In genomic region chr11:128522063-128522942, GRCh38 we compare ENCODE assay signal across 8 cellular contexts.
A peak's percentile ranks its signal among the peaks of the same experiment; 100 is the strongest.
DNase-seq lines count a peak whose midpoint lies in the region; ATAC-seq and TF ChIP-seq lines count a peak whose summit lies in the region.

No MANE protein-coding gene starts in this region.

- H3K4me1 ChIP-seq in Caco-2 (peaks cover 7% of the 10 kb centered on the region; the same call in 1 of the 2 replicates), OCI-LY1 (ENCODE audit: insufficient read depth, low read length, severe bottlenecking) (peaks cover 44% of the 10 kb centered on the region)

- intact Hi-C loops in Caco-2 (cut with micrococcal nuclease; ENCODE audit: unreplicated experiment) = loop anchor here (1.0 kb wide), 2 partner anchors 15 to 358 kb away; no protein-coding TSS in a partner anchor

- H3K4me2 ChIP-seq in OCI-LY1 (ENCODE audit: low read length) = peak overlapping the region; percentile 80

- TF ChIP-seq CTCF in Caco-2 (IDR thresholded peaks at IDR 0.05; ENCODE audit: insufficient read depth in 1 of 2, low read depth in 1 of 2, low read length in 1 of 2, severe bottlenecking in 1 of 2, unreplicated experiment in 1 of 2) (no peak), OCI-LY1 (IDR thresholded peaks at IDR 0.05; ENCODE audit: low read length) (no peak)

- no peaks in the 10 kb centered on the region for H3K9me3 ChIP-seq in Caco-2
- H3K9me3 ChIP-seq in OCI-LY1 (ENCODE audit: low read length) = no peaks in the 10 kb centered on the region

- H3K27ac ChIP-seq in OCI-LY1 (ENCODE audit: low read depth, low read length, poor library complexity, severe bottlenecking) = peak overlapping the region; percentile 85

- no TSS peak for BruUV-seq in Caco-2 (replicated peaks; lab: Mats Ljungman, UMichigan)

- ATAC-seq in GM21360 (IDR thresholded peaks at IDR 0.05; ENCODE audit: unreplicated experiment) = peak; percentile 79

- H3K9me3 Mint-ChIP-seq in Caco-2 (ENCODE audit: unreplicated experiment) = no peaks in the 10 kb centered on the region

- no peaks in the 10 kb centered on the region for H3K36me3 Mint-ChIP-seq in Caco-2 (ENCODE audit: insufficient read depth, unreplicated experiment)

- peak; percentile 33 for TF ChIP-seq POLR2A in erythroblast (IDR thresholded peaks at IDR 0.05; ENCODE audit: low read length)

- CTCF ChIA-PET in Caco-2 (lab: Charles Lee) = interaction anchor here (0.7 kb wide), 1 partner anchor 58 kb away, joined by 6 read pairs; no protein-coding TSS in a partner anchor

- POLR2A ChIA-PET in Caco-2 (lab: Charles Lee) = no interaction called here

- H3K36me3 ChIP-seq in Caco-2 (ENCODE audit: control insufficient read depth, insufficient read depth, low read length) (no peaks in the 10 kb centered on the region), OCI-LY1 (ENCODE audit: insufficient read depth, low read length) (peaks cover 44% of the 10 kb centered on the region)

- H3K9me2 ChIP-seq in OCI-LY1 (ENCODE audit: low read depth, low read length) = no peaks in the 10 kb centered on the region

- peak overlapping the region; percentile 67 for H3K27ac Mint-ChIP-seq in Caco-2 (ENCODE audit: unreplicated experiment)

- peak overlapping the region; percentile 79 for H3K4me3 Mint-ChIP-seq in Caco-2 (ENCODE audit: unreplicated experiment)

- H3K27me3 Mint-ChIP-seq in Caco-2 (ENCODE audit: insufficient read depth, unreplicated experiment) = peaks cover 36% of the 10 kb centered on the region

- H3K4me1 Mint-ChIP-seq in Caco-2 (ENCODE audit: low read depth, unreplicated experiment) = peaks cover 9% of the 10 kb centered on the region

- H3K79me2 ChIP-seq in OCI-LY1 (ENCODE audit: insufficient read depth, low read length) = peaks cover 48% of the 10 kb centered on the region

- no peaks in the 10 kb centered on the region for H3F3A ChIP-seq in OCI-LY1 (ENCODE audit: insufficient read depth, low read length)

- DNase-seq in Caco-2 (peak; percentile 91), HT-29 (ENCODE audit: low spot score) (peak; percentile 93), activated T-cell treated with anti-CD3 and anti-CD28 coated beads for 48 hours (ENCODE audit: low read depth) (peak; percentile 91), erythroblast (lab: John Stamatoyannopoulos, UW) (peak; percentile 83 to 90), mucosa of gallbladder (ENCODE audit: low spot score) (peak; percentile 93)
- peak; percentile 76 to 81 for DNase-seq in stimulated activated CD8-positive, alpha-beta memory T cell treated with anti-CD3 and anti-CD28 coated beads, Interleukin-4, amount 100 ng/mL, for 1 hour (ENCODE audit: low read depth in 2 of 2, low spot score in 1 of 2)

- H3K4me3 ChIP-seq in Caco-2 (ENCODE audit: low read depth, low read length) (peak overlapping the region; percentile 67), OCI-LY1 (ENCODE audit: low read depth, low read length, poor library complexity, severe bottlenecking) (peak overlapping the region; percentile 91)

- H2AFZ ChIP-seq in OCI-LY1 (ENCODE audit: low read length) = no peak overlapping the region

- H3K27me3 ChIP-seq in Caco-2 (replicated peaks; ENCODE audit: control insufficient read depth, insufficient read depth, low read length) (peaks cover 1% of the 10 kb centered on the region; the same call in 1 of the 2 replicates), OCI-LY1 (ENCODE audit: insufficient read depth, low read length) (no peaks in the 10 kb centered on the region)

- no peaks in the 10 kb centered on the region for H4K20me1 ChIP-seq in OCI-LY1 (ENCODE audit: insufficient read depth, low read length)

- H3K9ac ChIP-seq in OCI-LY1 (ENCODE audit: low read length) = peak overlapping the region; percentile 96

Comparison
In these comparisons a context has a peak if more than half of its experiments do, and no peak if none do; other contexts are left out.
1. Peak in every context shown above with its lines: DNase-seq, ATAC-seq, H3K4me3 ChIP-seq and H3K27ac ChIP-seq.